In genomic region chr2:88543541-88544057, GRCh38 we compare ENCODE assay signal across 8 cellular contexts.
"Had no signal": no experiment of that assay in that cellular context is flagged by ENCODE, and none has a peak within 500 bp of the region (broad histone marks: within the 10 kb centered on the region; RNA-seq: fewer than 3 reads in every experiment).

No MANE protein-coding gene starts in this region.

- H3K27ac Mint-ChIP-seq: GM23338, HFFc6, IgD-negative memory B cell had no signal

- H3K36me3 ChIP-seq: HAP-1 had no signal

- ATAC-seq: GM23338, HCT116 had no signal

- H3K4me3 Mint-ChIP-seq: GM23338, HFFc6, IgD-negative memory B cell had no signal

- H3K4me3 ChIP-seq: GM23338, HAP-1 had no signal

- H3K27me3 Mint-ChIP-seq: IgD-negative memory B cell had no signal

- H3K9me3 ChIP-seq: HAP-1 had no signal

- DNase-seq: H7, HFFc6, KG1 had no signal

- H3K9me3 Mint-ChIP-seq: HFFc6 had no signal

- H3K4me1 ChIP-seq: HAP-1 had no signal

- H2AFZ ChIP-seq: GM23338 had no signal

- H3K4me1 Mint-ChIP-seq: GM23338, IgD-negative memory B cell had no signal

- FAIRE-seq: HTR-8/SVneo had no signal

- H3K4me2 ChIP-seq: GM23338 had no signal
